Comparison of ENCODE assay signal across 8 cellular contexts in genomic region chr1:161159087-161159914, GRCh38. TPM values are rescaled to one million over a fixed set of nuclear protein-coding genes. Genes with fewer than 3 reads are reported as not detected.
DNase-seq lines count a peak whose midpoint lies in the region; ATAC-seq and TF ChIP-seq lines count a peak whose summit lies in the region.

TSS of gene USP21 (plus strand) at chr1:161159500. CDS start at chr1:161160641, 1,141 bp downstream.

- no peaks in the 10 kb centered on the region for H3K9me3 Mint-ChIP-seq in CD14-positive monocyte
- no peaks in the 10 kb centered on the region for H3K9me3 Mint-ChIP-seq in dendritic cell treated with granulocyte-macrophage colony-stimulating factor and Interleukin-4, amounts not matched to agents 40 ng/mL and 50 ng/mL, for 4 days

- H3K36me3 ChIP-seq in liver (ENCODE audit: control insufficient read depth in 4 of 4, insufficient read depth in 3 of 4, low read depth in 1 of 4, low read length in 3 of 4) = peaks cover 0 to 18% (median 7%) of the 10 kb centered on the region in 4 donors

- WGBS in liver = 1% methylated on average over 60 of the region's 60 CpGs

- peak; percentile 90 for ATAC-seq in GM19397 (IDR thresholded peaks at IDR 0.05; ENCODE audit: unreplicated experiment)
- peak; percentile 82 for ATAC-seq in HG03571 (IDR thresholded peaks at IDR 0.05; ENCODE audit: unreplicated experiment)

- H3K4me3 Mint-ChIP-seq in CD14-positive monocyte = peak within 1 kb of the TSS; percentile 85 to 87
- H3K4me3 Mint-ChIP-seq in dendritic cell treated with granulocyte-macrophage colony-stimulating factor and Interleukin-4, amounts not matched to agents 40 ng/mL and 50 ng/mL, for 4 days = peak within 1 kb of the TSS; percentile 89

- H3K4me3 ChIP-seq in liver (ENCODE audit: low read depth in 1 of 3, low read length in 3 of 3) = peak within 1 kb of the TSS; percentile 76 to 94 (median 81)

- H3K9me3 ChIP-seq in liver (ENCODE audit: control insufficient read depth in 4 of 4, low read length in 3 of 4) = no peaks in the 10 kb centered on the region

- TF ChIP-seq RAD21 in liver (IDR thresholded peaks at IDR 0.05) = no peak

- H3K4me1 Mint-ChIP-seq in CD14-positive monocyte = peaks cover 44% of the 10 kb centered on the region
- peaks cover 68% of the 10 kb centered on the region for H3K4me1 Mint-ChIP-seq in dendritic cell treated with granulocyte-macrophage colony-stimulating factor and Interleukin-4, amounts not matched to agents 40 ng/mL and 50 ng/mL, for 4 days (ENCODE audit: low read depth)

- H3K9ac ChIP-seq in liver (ENCODE audit: low read depth in 1 of 2, low read length in 2 of 2) = peak within 1 kb of the TSS; percentile 50 to 82

- intact Hi-C loops in CD14-positive monocyte (cut with micrococcal nuclease) = no loop called here
- intact Hi-C loops in dendritic cell treated with granulocyte-macrophage colony-stimulating factor and Interleukin-4, amounts not matched to agents 40 ng/mL and 50 ng/mL, for 4 days (cut with micrococcal nuclease) = no loop called here

- no peaks in the 10 kb centered on the region for H3K27me3 ChIP-seq in liver (ENCODE audit: control insufficient read depth in 4 of 4, insufficient read depth in 4 of 4, low read length in 3 of 4)

- peaks cover 42 to 61% of the 10 kb centered on the region in 2 donors for H3K36me3 Mint-ChIP-seq in CD14-positive monocyte
- peaks cover 78% of the 10 kb centered on the region for H3K36me3 Mint-ChIP-seq in dendritic cell treated with granulocyte-macrophage colony-stimulating factor and Interleukin-4, amounts not matched to agents 40 ng/mL and 50 ng/mL, for 4 days (ENCODE audit: low read depth)

- H3K27me3 Mint-ChIP-seq in CD14-positive monocyte (ENCODE audit: low read depth in 3 of 3) = no peaks in the 10 kb centered on the region
- H3K27me3 Mint-ChIP-seq in dendritic cell treated with granulocyte-macrophage colony-stimulating factor and Interleukin-4, amounts not matched to agents 40 ng/mL and 50 ng/mL, for 4 days = no peaks in the 10 kb centered on the region

- peaks cover 10 to 31% (median 21%) of the 10 kb centered on the region in 4 donors for H3K4me1 ChIP-seq in liver (ENCODE audit: control insufficient read depth in 4 of 4, insufficient read depth in 4 of 4, low read length in 3 of 4)

- TF ChIP-seq CTCF in CD14-positive monocyte (IDR thresholded peaks at IDR 0.05) (no peak), liver (IDR thresholded peaks at IDR 0.05; ENCODE audit: low read depth, low read length, missing input control) (no peak)

- peak within 1 kb of the TSS; percentile 64 to 79 for H3K27ac ChIP-seq in liver (ENCODE audit: low read depth in 1 of 2, low read length in 2 of 2)

- peak within 1 kb of the TSS; percentile 78 to 94 (median 85) for H3K27ac Mint-ChIP-seq in CD14-positive monocyte
- peak within 1 kb of the TSS; percentile 89 for H3K27ac Mint-ChIP-seq in dendritic cell treated with granulocyte-macrophage colony-stimulating factor and Interleukin-4, amounts not matched to agents 40 ng/mL and 50 ng/mL, for 4 days

- peak; percentile 90 for DNase-seq in CD14-positive monocyte (ENCODE audit: low spot score)
- peak; percentile 98 for DNase-seq in NCI-H82 (lab: John Stamatoyannopoulos, UW)
- peak; percentile 88 for DNase-seq in activated CD4-positive, alpha-beta T cell treated with anti-CD3 and anti-CD28 coated beads, Interleukin-2, amount 50 U/mL, for 4 hours
- peak; percentile 94 for DNase-seq in stimulated activated CD4-positive, alpha-beta T cell treated with anti-CD3 and anti-CD28 coated beads, Interleukin-4, amount 100 ng/mL, for 24 hours

TF ChIP-seq in liver, 16 proteins besides CTCF, POLR2A, EP300 and RAD21:
- peak; percentile 22 for TF ChIP-seq NR2F2 (IDR thresholded peaks at IDR 0.05)
- peak; percentile 99 for TF ChIP-seq YY1 (IDR thresholded peaks at IDR 0.05)
- TF ChIP-seq FOXA1 (IDR thresholded peaks at IDR 0.05) = no peak

RNA-seq across cellular contexts. Expression of gene USP21, which starts in this region (rescaled TPM):
- polyA plus RNA-seq in CD14-positive monocyte (10 to 100 TPM; 11.0 to 11.3 TPM), liver (1 to 10 TPM; 4.1 to 5.8 TPM)
- total RNA-seq in liver = 1 to 10 TPM; 7.2 to 9.0 TPM

Comparison
In these comparisons a context has a peak if more than half of its experiments do, and no peak if none do; other contexts are left out.
1. Peak in every context shown above with its lines: DNase-seq, ATAC-seq, H3K4me3 ChIP-seq and H3K27ac ChIP-seq.